ENCODE assay signal across 1 cellular context in genomic region chr2:188787002-188787660, GRCh38.
TF ChIP-seq lines count a peak whose summit lies in the region.

No MANE protein-coding gene starts in this region.

TF ChIP-seq in GM23338, 12 proteins besides CTCF, POLR2A, EP300 and RAD21 (continued from another document):
- TF ChIP-seq REST (IDR thresholded peaks at IDR 0.05; ENCODE audit: unreplicated experiment) (no peak), POLR2AphosphoS5 (IDR thresholded peaks at IDR 0.05; ENCODE audit: low read depth) (no peak), STAT1 (IDR thresholded peaks at IDR 0.05; ENCODE audit: unreplicated experiment) (no peak), JUNB (IDR thresholded peaks at IDR 0.05; ENCODE audit: unreplicated experiment) (no peak), NANOG (IDR thresholded peaks at IDR 0.05; ENCODE audit: borderline replicate concordance) (no peak), CREB1 (CRISPR knock-in tag; IDR thresholded peaks at IDR 0.05; ENCODE audit: low read depth) (no peak), ETS1 (IDR thresholded peaks at IDR 0.05) (no peak)
